10 cellular contexts compared by ENCODE assay signal in the genomic region with DNA sequence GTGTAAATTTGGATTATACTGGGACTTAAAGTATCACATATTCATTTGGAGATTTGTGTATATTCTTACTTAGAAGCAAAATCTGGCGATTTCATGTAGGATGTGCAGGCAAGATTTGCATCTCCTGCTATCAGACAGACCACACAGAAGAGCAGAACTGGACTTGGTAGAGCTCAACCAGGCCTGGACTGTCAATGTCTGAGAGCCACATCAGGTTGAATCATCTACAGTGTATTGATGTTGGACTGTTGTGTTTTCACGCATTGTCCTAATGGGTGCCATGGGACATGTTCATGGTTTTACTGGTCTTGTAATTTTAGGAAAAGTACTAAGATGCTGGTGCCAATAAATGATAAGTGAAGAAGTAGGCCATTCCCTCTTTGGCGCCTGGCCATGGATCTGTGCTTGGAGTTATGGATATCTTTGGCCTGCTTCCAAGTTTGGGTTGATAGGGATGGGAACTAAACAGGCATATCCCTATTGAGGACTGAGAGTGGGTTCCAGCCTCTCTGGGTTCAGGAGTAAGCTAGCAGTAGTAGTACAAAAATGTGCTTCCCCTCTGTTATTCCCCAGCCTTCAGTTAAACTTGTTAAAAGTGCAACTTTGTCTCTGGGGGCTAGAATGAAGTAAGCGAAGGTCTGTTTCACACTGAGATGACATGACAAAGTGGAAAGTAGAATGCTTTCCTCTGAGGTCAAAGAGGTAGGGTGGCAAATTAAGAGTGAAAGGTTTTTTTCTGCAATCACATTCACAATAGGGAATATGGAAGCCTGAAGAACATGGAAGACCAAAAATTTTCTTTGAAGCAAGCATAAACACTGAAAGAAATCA. TPM values are rescaled to one million over a fixed set of nuclear protein-coding genes. Genes with fewer than 3 reads are reported as not detected.
DNase-seq lines count a peak whose midpoint lies in the region; ATAC-seq and TF ChIP-seq lines count a peak whose summit lies in the region.
"Had no signal": no experiment of that assay in that cellular context is flagged by ENCODE, and none has a peak within 500 bp of the region (broad histone marks: within the 10 kb centered on the region; RNA-seq: fewer than 3 reads in every experiment).

No MANE protein-coding gene starts in this region.

- H3K27me3 ChIP-seq in Caco-2 (replicated peaks; ENCODE audit: control insufficient read depth, insufficient read depth, low read length), result no peaks in the 10 kb centered on the region

- H3K4me3 ChIP-seq in Caco-2 (ENCODE audit: low read depth, low read length), result no peak overlapping the region
- H3K4me3 ChIP-seq: SK-N-MC had no signal

- no peaks in the 10 kb centered on the region for H3K9me3 ChIP-seq in Caco-2

- no peak overlapping the region for H3K4me3 Mint-ChIP-seq in Caco-2 (ENCODE audit: unreplicated experiment)
- H3K4me3 Mint-ChIP-seq: stimulated activated naive CD8-positive, alpha-beta T cell treated with anti-CD3 and anti-CD28 coated beads, Interleukin-15, Interleukin-2, amounts not matched to agents 100 ng/mL and 50 ng/mL, for 24 hours had no signal

- intact Hi-C loops in Caco-2 (cut with micrococcal nuclease; ENCODE audit: unreplicated experiment), result no loop called here

- peaks cover 29% of the 10 kb centered on the region for H3K4me1 ChIP-seq in Caco-2

- no peak for TF ChIP-seq CTCF in Caco-2 (IDR thresholded peaks at IDR 0.05; ENCODE audit: insufficient read depth in 1 of 2, low read depth in 1 of 2, low read length in 1 of 2, severe bottlenecking in 1 of 2, unreplicated experiment in 1 of 2)

- H3K36me3 ChIP-seq in Caco-2 (ENCODE audit: control insufficient read depth, insufficient read depth, low read length), result no peaks in the 10 kb centered on the region

- POLR2A ChIA-PET in Caco-2 (lab: Charles Lee), result no interaction called here

- CTCF ChIA-PET in Caco-2 (lab: Charles Lee), result no interaction called here

- BruUV-seq in Caco-2 (replicated peaks; lab: Mats Ljungman, UMichigan), result no TSS peak

- peak overlapping the region; percentile 28 for H3K27ac ChIP-seq in epithelial cell of prostate

- peaks cover 18% of the 10 kb centered on the region for H3K4me1 Mint-ChIP-seq in Caco-2 (ENCODE audit: low read depth, unreplicated experiment)

- DNase-seq in epithelial cell of prostate (ENCODE audit: low read depth, low spot score) (no peak), Caco-2 (no peak), NCI-H1048 (lab: John Stamatoyannopoulos, UW) (no peak)
- no peak for DNase-seq in stimulated activated naive CD4-positive, alpha-beta T cell (lab: John Stamatoyannopoulos, UW)
- no peak for DNase-seq in activated CD4-positive, alpha-beta T cell treated with anti-CD3 and anti-CD28 coated beads for 4 hours

- H3K36me3 Mint-ChIP-seq in Caco-2 (ENCODE audit: insufficient read depth, unreplicated experiment), result no peaks in the 10 kb centered on the region

- H3K27me3 Mint-ChIP-seq in Caco-2 (ENCODE audit: insufficient read depth, unreplicated experiment), result no peaks in the 10 kb centered on the region
- H3K27me3 Mint-ChIP-seq: stimulated activated naive CD8-positive, alpha-beta T cell treated with anti-CD3 and anti-CD28 coated beads, Interleukin-15, Interleukin-2, amounts not matched to agents 100 ng/mL and 50 ng/mL, for 24 hours had no signal

- ATAC-seq in GM18499 (IDR thresholded peaks at IDR 0.05; ENCODE audit: insufficient read depth, unreplicated experiment), result peak; percentile 52
- ATAC-seq in GM21390 (IDR thresholded peaks at IDR 0.05; ENCODE audit: unreplicated experiment), result peak; percentile 67
- ATAC-seq in HG03196 (IDR thresholded peaks at IDR 0.05; ENCODE audit: unreplicated experiment), result peak; percentile 55

- H3K9me3 Mint-ChIP-seq in Caco-2 (ENCODE audit: unreplicated experiment), result no peaks in the 10 kb centered on the region
- H3K9me3 Mint-ChIP-seq: stimulated activated naive CD8-positive, alpha-beta T cell treated with anti-CD3 and anti-CD28 coated beads, Interleukin-15, Interleukin-2, amounts not matched to agents 100 ng/mL and 50 ng/mL, for 24 hours had no signal

- H3K27ac Mint-ChIP-seq in Caco-2 (ENCODE audit: unreplicated experiment), result no peak overlapping the region
- H3K27ac Mint-ChIP-seq: stimulated activated naive CD8-positive, alpha-beta T cell treated with anti-CD3 and anti-CD28 coated beads, Interleukin-15, Interleukin-2, amounts not matched to agents 100 ng/mL and 50 ng/mL, for 24 hours had no signal

RNA-seq across cellular contexts. Expression of gene NEMP2, which starts 49.2 kb away (rescaled TPM):
- total RNA-seq in Caco-2 (2022), result 19.1 and 20.2 TPM in 2 replicates
